Comparison of ENCODE assay signal across 9 cellular contexts in genomic region chr22:38455063-38455529, GRCh38. TPM values are rescaled to one million over a fixed set of nuclear protein-coding genes. Genes with fewer than 3 reads are reported as not detected.
A peak's percentile ranks its signal among the peaks of the same experiment; 100 is the strongest.
DNase-seq lines count a peak whose midpoint lies in the region; ATAC-seq and TF ChIP-seq lines count a peak whose summit lies in the region.
"Had no signal": no experiment of that assay in that cellular context is flagged by ENCODE, and none has a peak within 500 bp of the region (broad histone marks: within the 10 kb centered on the region; RNA-seq: fewer than 3 reads in every experiment).

Gene KCNJ4 (minus strand): TSS chr22:38455199. CDS start chr22:38428132, 27,067 bp downstream.

- no peak for ATAC-seq in HG02588 (IDR thresholded peaks at IDR 0.05; ENCODE audit: unreplicated experiment)
- no peak for ATAC-seq in GM21381 (IDR thresholded peaks at IDR 0.05; ENCODE audit: unreplicated experiment)

- H3K36me3 Mint-ChIP-seq in endothelial cell (ENCODE audit: low read depth, unreplicated experiment): peaks cover 6% of the 10 kb centered on the region

- H3K79me2 ChIP-seq in OCI-LY1 (ENCODE audit: insufficient read depth, low read length) (no peaks in the 10 kb centered on the region), neural cell (replicated peaks; ENCODE audit: insufficient read depth, low read length) (no peaks in the 10 kb centered on the region)

- POLR2A ChIA-PET in BJ (lab: Charles Lee): no interaction called here

- H3K9me3 Mint-ChIP-seq in endothelial cell (ENCODE audit: unreplicated experiment): no peaks in the 10 kb centered on the region

- H3K27me3 Mint-ChIP-seq in endothelial cell (ENCODE audit: unreplicated experiment): peaks cover 28% of the 10 kb centered on the region

- H3K27ac ChIP-seq in OCI-LY1 (ENCODE audit: low read depth, low read length, poor library complexity, severe bottlenecking): no peak within 1 kb of the TSS
- H3K27ac ChIP-seq in neural cell (ENCODE audit: low read length): no peak within 1 kb of the TSS

- TF ChIP-seq EP300 in neural cell (conservative IDR thresholded peaks at IDR 0.05; ENCODE audit: poor library complexity, severe bottlenecking): no peak

- no peak within 1 kb of the TSS for H3K27ac Mint-ChIP-seq in endothelial cell (ENCODE audit: unreplicated experiment)

- H3K9me3 ChIP-seq in OCI-LY1 (ENCODE audit: low read length) (no peaks in the 10 kb centered on the region), neural cell (ENCODE audit: low read length) (no peaks in the 10 kb centered on the region)

- H3K27me3 ChIP-seq in BJ (ENCODE audit: control insufficient read depth, insufficient read depth, low read length): peaks cover 61% of the 10 kb centered on the region
- peaks cover 8% of the 10 kb centered on the region; the same call in 1 of the 2 replicates for H3K27me3 ChIP-seq in OCI-LY1 (ENCODE audit: insufficient read depth, low read length)
- peaks cover 12% of the 10 kb centered on the region for H3K27me3 ChIP-seq in neural cell (ENCODE audit: insufficient read depth, low read depth, low read length)

- H3K4me3 ChIP-seq in BJ (ENCODE audit: low read depth, low read length): peak within 1 kb of the TSS; percentile 20; the same call in 1 of the 2 replicates
- peak within 1 kb of the TSS; percentile 40 for H3K4me3 ChIP-seq in OCI-LY1 (ENCODE audit: low read depth, low read length, poor library complexity, severe bottlenecking)
- H3K4me3 ChIP-seq in neural cell (ENCODE audit: low read length): peak within 1 kb of the TSS; percentile 70

- H2AFZ ChIP-seq in OCI-LY1 (ENCODE audit: low read length) (no peak within 1 kb of the TSS), neural cell (ENCODE audit: low read depth, low read length) (no peak within 1 kb of the TSS)

- peaks cover 2% of the 10 kb centered on the region for H3K4me1 Mint-ChIP-seq in endothelial cell (ENCODE audit: unreplicated experiment)

- H3K36me3 ChIP-seq in BJ (ENCODE audit: control insufficient read depth, insufficient read depth, low read length) (no peaks in the 10 kb centered on the region), OCI-LY1 (ENCODE audit: insufficient read depth, low read length) (no peaks in the 10 kb centered on the region), neural cell (ENCODE audit: insufficient read depth, low read length) (no peaks in the 10 kb centered on the region)

- peak within 1 kb of the TSS; percentile 80 for H3K4me3 Mint-ChIP-seq in endothelial cell (ENCODE audit: unreplicated experiment)

- no peak within 1 kb of the TSS for H3K9ac ChIP-seq in OCI-LY1 (ENCODE audit: low read length)
- H3K9ac ChIP-seq in neural cell (ENCODE audit: low read length): peak within 1 kb of the TSS; percentile 56

- H4K20me1 ChIP-seq in OCI-LY1 (ENCODE audit: insufficient read depth, low read length) (no peaks in the 10 kb centered on the region), neural cell (ENCODE audit: insufficient read depth) (no peaks in the 10 kb centered on the region)

- no peaks in the 10 kb centered on the region for H3K9me2 ChIP-seq in OCI-LY1 (ENCODE audit: low read depth, low read length)
- H3K9me2 ChIP-seq in neural cell (ENCODE audit: insufficient read depth, low read length): no peaks in the 10 kb centered on the region

- TF ChIP-seq RAD21 in neural cell (conservative IDR thresholded peaks at IDR 0.05): no peak

- CTCF ChIA-PET in BJ (lab: Yijun Ruan, JAX): no interaction called here

- DNase-seq in BJ (ENCODE audit: low read depth) (no peak), endothelial cell (ENCODE audit: low spot score) (no peak), ureter (ENCODE audit: low spot score) (no peak), germinal center (ENCODE audit: low spot score) (no peak)
- DNase-seq: dermis blood vessel endothelial cell had no signal

- peak within 1 kb of the TSS; percentile 34; the same call in 1 of the 2 replicates for H3K4me2 ChIP-seq in OCI-LY1 (ENCODE audit: low read length)
- H3K4me2 ChIP-seq in neural cell (ENCODE audit: low read length): no peak within 1 kb of the TSS

- TF ChIP-seq CTCF in BJ (IDR thresholded peaks at IDR 0.05; ENCODE audit: insufficient read depth, low read depth, low read length): no peak
- TF ChIP-seq CTCF in OCI-LY1 (IDR thresholded peaks at IDR 0.05; ENCODE audit: low read length): no peak
- TF ChIP-seq CTCF in endothelial cell (IDR thresholded peaks at IDR 0.05; ENCODE audit: unreplicated experiment): no peak
- TF ChIP-seq CTCF in neural cell (IDR thresholded peaks at IDR 0.05; ENCODE audit: poor library complexity, severe bottlenecking): no peak

- H3F3A ChIP-seq in OCI-LY1 (ENCODE audit: insufficient read depth, low read length): no peaks in the 10 kb centered on the region
- H3F3A ChIP-seq in neural cell (ENCODE audit: insufficient read depth, low read length, poor library complexity, severe bottlenecking): no peaks in the 10 kb centered on the region

- no peaks in the 10 kb centered on the region for H3K4me1 ChIP-seq in OCI-LY1 (ENCODE audit: insufficient read depth, low read length, severe bottlenecking)

TF ChIP-seq in neural cell, 6 proteins besides CTCF, POLR2A, EP300 and RAD21:
- TF ChIP-seq POLR2AphosphoS5 (IDR thresholded peaks at IDR 0.05) (no peak), EZH2 (IDR thresholded peaks at IDR 0.05; ENCODE audit: borderline replicate concordance, insufficient read depth, low read length, poor library complexity, severe bottlenecking) (no peak), TAF1 (IDR thresholded peaks at IDR 0.05; ENCODE audit: low read depth) (no peak), REST (IDR thresholded peaks at IDR 0.05; ENCODE audit: borderline replicate concordance) (no peak), MXI1 (conservative IDR thresholded peaks at IDR 0.05; ENCODE audit: poor library complexity, severe bottlenecking) (no peak), SMC3 (conservative IDR thresholded peaks at IDR 0.05; ENCODE audit: poor library complexity) (no peak)

RNA-seq across cellular contexts. Expression of gene KCNJ4, which starts in this region (rescaled TPM):
- polyA plus RNA-seq in BJ (2011; rRNA removed) (not detected in 2 replicates), neural cell (1.4 and 1.7 TPM in 2 replicates)
- not detected in 2 replicates for polyA minus RNA-seq in BJ (2011; rRNA and poly(A)+ RNA removed)
- total RNA-seq in endothelial cell (ENCODE audit: unreplicated experiment) (0.21 TPM), ureter (not detected)
- 1.5 TPM in 2 replicates for polyA minus RNA-seq in neural cell
- total RNA-seq: dermis blood vessel endothelial cell had no signal

Comparison
In these comparisons a context has a peak if more than half of its experiments do, and no peak if none do; other contexts are left out.
1. H3K4me3 ChIP-seq: peak in every context shown above with its lines; median percentile 70 in neural cell; 40 in OCI-LY1; 20 in BJ.